24 cellular contexts compared by ENCODE assay signal in the genomic region with DNA sequence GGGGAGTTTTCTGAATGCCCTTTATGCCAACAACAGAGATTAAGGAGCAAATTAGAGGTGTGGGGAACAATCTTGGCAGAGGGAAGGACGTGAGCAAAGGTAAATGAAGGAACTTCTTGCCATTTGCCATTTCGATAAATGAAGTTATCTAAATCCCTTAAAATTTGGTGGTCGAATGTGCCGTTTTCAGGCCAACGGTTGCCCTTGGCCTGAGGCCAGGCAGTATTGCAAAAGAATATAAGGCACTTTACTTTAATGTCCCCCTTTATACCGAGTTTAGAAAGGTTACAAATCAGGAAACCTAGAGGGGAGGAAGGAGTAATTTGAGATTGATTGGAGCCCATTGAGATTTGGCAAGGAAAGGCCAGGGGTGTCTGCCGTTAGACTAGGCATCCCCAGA. TPM values are rescaled to one million over a fixed set of nuclear protein-coding genes. Genes with fewer than 3 reads are reported as not detected.
"Had no signal": no experiment of that assay in that cellular context is flagged by ENCODE, and none has a peak within 500 bp of the region (broad histone marks: within the 10 kb centered on the region; RNA-seq: fewer than 3 reads in every experiment).

No MANE protein-coding gene starts in this region.

- H3K79me2 ChIP-seq: parathyroid adenoma had no signal

- H3K9me3 Mint-ChIP-seq: activated CD4-positive, alpha-beta T cell treated with anti-CD3 and anti-CD28 coated beads, Interleukin-2, amount 10 ng/mL, durations not matched to agents 24 days and 14 days; activated CD8-positive, alpha-beta T cell treated with anti-CD3 and anti-CD28 coated beads for 36 hours; activated naive CD8-positive, alpha-beta T cell treated with anti-CD3 and anti-CD28 coated beads, Interleukin-2, amount 10 ng/mL, durations not matched to agents 7 days and 5 days; activated T-helper 17 cell treated with anti-CD3 and anti-CD28 coated beads, Interleukin-2, amount 50 U/mL, for 72 hours; stimulated activated naive CD8-positive, alpha-beta T cell treated with anti-CD3 and anti-CD28 coated beads, Interleukin-15, amount 100 ng/mL, for 72 hours had no signal

- DNase-seq: activated CD4-positive, alpha-beta T cell treated with anti-CD3 and anti-CD28 coated beads, Interleukin-2, amount 10 ng/mL, durations not matched to agents 24 days and 14 days; activated CD4-positive, CD25-positive, alpha-beta regulatory T cell; activated CD8-positive, alpha-beta T cell treated with anti-CD3 and anti-CD28 coated beads for 36 hours; activated naive CD4-positive, alpha-beta T cell treated with Interleukin-2 at 50 U/mL for 16 hours; activated naive CD8-positive, alpha-beta T cell treated with anti-CD3 and anti-CD28 coated beads, Interleukin-2, amount 10 ng/mL, durations not matched to agents 7 days and 5 days; activated T-cell treated with anti-CD3 and anti-CD28 coated beads, Interleukin-2, amount 50 U/mL, for 1 hour; body of pancreas; central memory CD4-positive, alpha-beta T cell; erythroblast; foreskin melanocyte; hypothalamus; islet precursor cell; left colon; lower lobe of right lung; stimulated activated CD4-positive, alpha-beta T cell treated with anti-CD3 and anti-CD28 coated beads, Interleukin-4, amount 100 ng/mL, for 1 hour; stimulated activated naive CD8-positive, alpha-beta T cell treated with anti-CD3 and anti-CD28 coated beads, Interleukin-15, amount 100 ng/mL, for 72 hours; T-helper 1 cell; T-helper 9 cell; upper lobe of left lung had no signal

- H3K4me2 ChIP-seq: smooth muscle cell had no signal

- H3K4me1 ChIP-seq: parathyroid adenoma had no signal

- H2AFZ ChIP-seq: parathyroid adenoma had no signal

- H3K27ac Mint-ChIP-seq: activated CD4-positive, alpha-beta T cell treated with anti-CD3 and anti-CD28 coated beads, Interleukin-2, amount 10 ng/mL, durations not matched to agents 24 days and 14 days; activated CD8-positive, alpha-beta T cell treated with anti-CD3 and anti-CD28 coated beads for 36 hours; activated T-helper 17 cell treated with anti-CD3 and anti-CD28 coated beads, Interleukin-2, amount 50 U/mL, for 72 hours had no signal

- H3K4me3 ChIP-seq: body of pancreas, lower lobe of right lung, smooth muscle cell, upper lobe of left lung had no signal

- H3K27ac ChIP-seq: body of pancreas, lower lobe of right lung, parathyroid adenoma had no signal

- H3K9ac ChIP-seq: parathyroid adenoma had no signal

- ATAC-seq: activated CD8-positive, alpha-beta T cell treated with anti-CD3 and anti-CD28 coated beads for 36 hours; activated T-helper 17 cell treated with anti-CD3 and anti-CD28 coated beads, Interleukin-2, amount 50 U/mL, for 72 hours; body of pancreas; left colon; lower lobe of right lung; sciatic nerve; stimulated activated naive CD8-positive, alpha-beta T cell treated with anti-CD3 and anti-CD28 coated beads, Interleukin-15, amount 100 ng/mL, for 72 hours had no signal

- H3K9me3 ChIP-seq: body of pancreas, lower lobe of right lung, upper lobe of left lung had no signal

- H3K36me3 ChIP-seq: lower lobe of right lung, upper lobe of left lung had no signal

- H3K4me3 Mint-ChIP-seq: activated CD4-positive, alpha-beta T cell treated with anti-CD3 and anti-CD28 coated beads, Interleukin-2, amount 10 ng/mL, durations not matched to agents 24 days and 14 days; activated CD8-positive, alpha-beta T cell treated with anti-CD3 and anti-CD28 coated beads for 36 hours; activated naive CD8-positive, alpha-beta T cell treated with anti-CD3 and anti-CD28 coated beads, Interleukin-2, amount 10 ng/mL, durations not matched to agents 7 days and 5 days; stimulated activated naive CD8-positive, alpha-beta T cell treated with anti-CD3 and anti-CD28 coated beads, Interleukin-15, amount 100 ng/mL, for 72 hours had no signal

- H3K27me3 ChIP-seq: body of pancreas, upper lobe of left lung had no signal

RNA-seq across cellular contexts. Expression of gene C9orf50, which starts 26.3 kb away (rescaled TPM):
- total RNA-seq: activated CD4-positive, alpha-beta T cell treated with anti-CD3 and anti-CD28 coated beads, Interleukin-2, amount 10 ng/mL, durations not matched to agents 24 days and 14 days; activated CD8-positive, alpha-beta T cell treated with anti-CD3 and anti-CD28 coated beads for 36 hours; activated naive CD8-positive, alpha-beta T cell treated with anti-CD3 and anti-CD28 coated beads, Interleukin-2, amount 10 ng/mL, durations not matched to agents 7 days and 5 days; activated T-helper 17 cell treated with anti-CD3 and anti-CD28 coated beads, Interleukin-2, amount 50 U/mL, for 72 hours; body of pancreas; lower lobe of right lung; smooth muscle cell; temporal lobe; upper lobe of left lung had no signal
